In genomic region chr16:56370185-56370584, GRCh38 we compare ENCODE assay signal across 21 cellular contexts. TPM values are rescaled to one million over a fixed set of nuclear protein-coding genes. Genes with fewer than 3 reads are reported as not detected.
DNase-seq lines count a peak whose midpoint lies in the region; ATAC-seq, FAIRE-seq and TF ChIP-seq lines count a peak whose summit lies in the region.
"Had no signal": no experiment of that assay in that cellular context is flagged by ENCODE, and none has a peak within 500 bp of the region (broad histone marks: within the 10 kb centered on the region; RNA-seq: fewer than 3 reads in every experiment).

No MANE protein-coding gene starts in this region.

- H3K9ac ChIP-seq in liver (ENCODE audit: low read depth in 1 of 2, low read length in 2 of 2) (no peak overlapping the region), HepG2 (ENCODE audit: insufficient read depth, low read depth, low read length) (no peak overlapping the region)

- H3K27ac ChIP-seq in liver (ENCODE audit: low read depth in 1 of 2, low read length in 2 of 2) (peak overlapping the region; percentile 69 to 79), HepG2 (ENCODE audit: extremely low read length, insufficient read depth, low read length) (no peak overlapping the region)

- intact Hi-C loops in HepG2 (cut with micrococcal nuclease; ENCODE audit: unreplicated experiment), result loop anchor here (2.0 kb wide), 1 partner anchor 13 kb away; no protein-coding TSS in a partner anchor
- intact Hi-C loops in natural killer cell (cut with micrococcal nuclease), result no loop called here

- H3K27me3 Mint-ChIP-seq in endothelial cell (ENCODE audit: unreplicated experiment) (peaks cover 4% of the 10 kb centered on the region), mesothelial cell of epicardium (ENCODE audit: low read depth) (no peaks in the 10 kb centered on the region), natural killer cell (ENCODE audit: low read depth in 2 of 2) (no peaks in the 10 kb centered on the region)
- H3K27me3 Mint-ChIP-seq: activated naive CD8-positive, alpha-beta T cell treated with anti-CD3 and anti-CD28 coated beads for 36 hours; T-helper 17 cell had no signal

- H3K27ac Mint-ChIP-seq in endothelial cell (ENCODE audit: unreplicated experiment) (peak overlapping the region; percentile 5), mesothelial cell of epicardium (peak overlapping the region; percentile 41), natural killer cell (no peak overlapping the region)
- H3K27ac Mint-ChIP-seq in stimulated activated effector memory CD8-positive, alpha-beta T cell treated with anti-CD3 and anti-CD28 coated beads, Interleukin-12 subunit alpha, Interleukin-12 subunit beta, amount 100 ng/mL, for 72 hours, result no peak overlapping the region
- H3K27ac Mint-ChIP-seq: activated CD8-positive, alpha-beta T cell treated with anti-CD3 and anti-CD28 coated beads, Interleukin-2, amount 10 ng/mL, durations not matched to agents 7 days and 5 days; activated naive CD8-positive, alpha-beta T cell treated with anti-CD3 and anti-CD28 coated beads for 36 hours had no signal

- H3K4me3 ChIP-seq in liver (ENCODE audit: low read depth in 1 of 3, low read length in 3 of 3) (no peak overlapping the region), HepG2 (replicated peaks in 1 of 3; ENCODE audit: insufficient read depth in 1 of 3, low read depth in 2 of 3, low read length in 3 of 3) (no peak overlapping the region), MG63 (no peak overlapping the region)
- H3K4me3 ChIP-seq: gastroesophageal sphincter had no signal

- TF ChIP-seq POLR2A in HepG2 (IDR thresholded peaks at IDR 0.05; ENCODE audit: insufficient read depth in 1 of 2, low read depth in 2 of 2, low read length in 2 of 2), result no peak

- no peaks in the 10 kb centered on the region for H3K9me3 Mint-ChIP-seq in endothelial cell (ENCODE audit: unreplicated experiment)
- H3K9me3 Mint-ChIP-seq in mesothelial cell of epicardium, result no peaks in the 10 kb centered on the region
- H3K9me3 Mint-ChIP-seq in natural killer cell, result no peaks in the 10 kb centered on the region
- no peaks in the 10 kb centered on the region for H3K9me3 Mint-ChIP-seq in stimulated activated effector memory CD8-positive, alpha-beta T cell treated with anti-CD3 and anti-CD28 coated beads, Interleukin-12 subunit alpha, Interleukin-12 subunit beta, amount 100 ng/mL, for 72 hours
- H3K9me3 Mint-ChIP-seq: activated naive CD8-positive, alpha-beta T cell treated with anti-CD3 and anti-CD28 coated beads for 36 hours had no signal

- FAIRE-seq in HepG2 (lab: Jason Lieb, UNC), result no peak

- H3K4me1 ChIP-seq in liver (ENCODE audit: control insufficient read depth in 4 of 4, insufficient read depth in 4 of 4, low read length in 3 of 4) (peaks cover 9 to 45% (median 25%) of the 10 kb centered on the region in 4 donors), HepG2 (ENCODE audit: insufficient read depth, low read length) (peaks cover 11% of the 10 kb centered on the region)

- H3K79me2 ChIP-seq in HepG2 (ENCODE audit: insufficient read depth, low read length), result no peaks in the 10 kb centered on the region

- TF ChIP-seq CTCF in liver (IDR thresholded peaks at IDR 0.05; ENCODE audit: low read depth, low read length, missing input control) (no peak), HepG2 (CRISPR knock-in tag; IDR thresholded peaks at IDR 0.05) (no peak), endothelial cell (IDR thresholded peaks at IDR 0.05; ENCODE audit: unreplicated experiment) (no peak), mesothelial cell of epicardium (IDR thresholded peaks at IDR 0.05; ENCODE audit: unreplicated experiment) (no peak), natural killer cell (IDR thresholded peaks at IDR 0.05) (no peak)

- no TSS peak for BruUV-seq in HepG2 (replicated peaks; lab: Mats Ljungman, UMichigan)

- H3K36me3 ChIP-seq in liver (ENCODE audit: control insufficient read depth in 4 of 4, insufficient read depth in 3 of 4, low read depth in 1 of 4, low read length in 3 of 4) (peaks cover 8 to 13% (median 11%) of the 10 kb centered on the region in 4 donors), HepG2 (replicated peaks in 1 of 2; ENCODE audit: control insufficient read depth in 1 of 2, insufficient read depth in 2 of 2, low read length in 2 of 2) (peaks cover 24 to 45% of the 10 kb centered on the region in 2 experiments), MG63 (peaks cover 83% of the 10 kb centered on the region)

- H4K20me1 ChIP-seq in HepG2 (ENCODE audit: insufficient read depth, low read length), result no peaks in the 10 kb centered on the region

- POLR2A ChIA-PET in HepG2 (lab: Yijun Ruan, JAX), result interaction anchor here (1.1 kb wide), 1 partner anchor 81 kb away, joined by 4 read pairs; the partner anchor contains the start of genes NUDT21 and OGFOD1

- H3K4me1 Mint-ChIP-seq in endothelial cell (ENCODE audit: unreplicated experiment) (peaks cover 3% of the 10 kb centered on the region), mesothelial cell of epicardium (peaks cover 18% of the 10 kb centered on the region), natural killer cell (peaks cover 6 to 12% of the 10 kb centered on the region in 2 donors)
- H3K4me1 Mint-ChIP-seq in stimulated activated effector memory CD8-positive, alpha-beta T cell treated with anti-CD3 and anti-CD28 coated beads, Interleukin-12 subunit alpha, Interleukin-12 subunit beta, amount 100 ng/mL, for 72 hours, result peaks cover 9% of the 10 kb centered on the region

- H3K4me3 Mint-ChIP-seq in endothelial cell (ENCODE audit: unreplicated experiment), result no peak overlapping the region
- H3K4me3 Mint-ChIP-seq in mesothelial cell of epicardium, result no peak overlapping the region
- H3K4me3 Mint-ChIP-seq in natural killer cell, result no peak overlapping the region
- H3K4me3 Mint-ChIP-seq in stimulated activated effector memory CD8-positive, alpha-beta T cell treated with anti-CD3 and anti-CD28 coated beads, Interleukin-12 subunit alpha, Interleukin-12 subunit beta, amount 100 ng/mL, for 72 hours, result no peak overlapping the region
- H3K4me3 Mint-ChIP-seq: activated CD8-positive, alpha-beta T cell treated with anti-CD3 and anti-CD28 coated beads, Interleukin-2, amount 10 ng/mL, durations not matched to agents 7 days and 5 days; activated naive CD8-positive, alpha-beta T cell treated with anti-CD3 and anti-CD28 coated beads for 36 hours; T-helper 17 cell had no signal

- no peak for DNase-seq in HepG2 (ENCODE audit: low spot score)
- no peak for DNase-seq in endothelial cell (ENCODE audit: low spot score)
- no peak for DNase-seq in mesothelial cell of epicardium (ENCODE audit: low spot score in 2 of 2, unreplicated experiment in 2 of 2)
- DNase-seq in MG63, result no peak
- no peak for DNase-seq in NCI-H2107 (lab: John Stamatoyannopoulos, UW)
- no peak for DNase-seq in natural killer cell
- DNase-seq in stimulated activated effector memory CD8-positive, alpha-beta T cell treated with anti-CD3 and anti-CD28 coated beads, Interleukin-12 subunit alpha, Interleukin-12 subunit beta, amount 100 ng/mL, for 72 hours (ENCODE audit: low spot score in 2 of 2), result no peak
- DNase-seq: activated CD8-positive, alpha-beta T cell treated with anti-CD3 and anti-CD28 coated beads, Interleukin-2, amount 10 ng/mL, durations not matched to agents 7 days and 5 days; activated naive CD8-positive, alpha-beta T cell treated with anti-CD3 and anti-CD28 coated beads for 36 hours; activated T-cell treated with anti-CD3 and anti-CD28 coated beads, Interleukin-2, amount 50 U/mL, for 48 hours; caudate nucleus; effector CD4-positive, alpha-beta T cell; mammary epithelial cell; NCI-H1694; NCI-H226; retina; SHP77 treated with DMSO at 0.1 percent for 48 hours; stimulated activated naive CD4-positive, alpha-beta T cell treated with Interleukin-2 at 50 U/mL for 16 hours; T-helper 17 cell had no signal

- CTCF ChIA-PET in HepG2 (lab: Yijun Ruan, JAX; ENCODE audit: low intra/inter-chr PET ratio, low total read pairs), result no interaction called here

- TF ChIP-seq EP300 in HepG2 (IDR thresholded peaks at IDR 0.05; ENCODE audit: low read depth in 2 of 2, low read length in 2 of 2) (no peak), HepG2 (CRISPR knock-in tag; IDR thresholded peaks at IDR 0.05; ENCODE audit: borderline replicate concordance) (no peak)

- H3K9me3 ChIP-seq in liver (ENCODE audit: control insufficient read depth in 4 of 4, low read length in 3 of 4) (no peaks in the 10 kb centered on the region), HepG2 (ENCODE audit: low read length) (no peaks in the 10 kb centered on the region), MG63 (no peaks in the 10 kb centered on the region)
- H3K9me3 ChIP-seq: gastroesophageal sphincter had no signal

- H3K36me3 Mint-ChIP-seq in endothelial cell (ENCODE audit: low read depth, unreplicated experiment) (peaks cover 28% of the 10 kb centered on the region), mesothelial cell of epicardium (peaks cover 29% of the 10 kb centered on the region), natural killer cell (no peaks in the 10 kb centered on the region)
- peaks cover 51% of the 10 kb centered on the region for H3K36me3 Mint-ChIP-seq in stimulated activated effector memory CD8-positive, alpha-beta T cell treated with anti-CD3 and anti-CD28 coated beads, Interleukin-12 subunit alpha, Interleukin-12 subunit beta, amount 100 ng/mL, for 72 hours

- no peaks in the 10 kb centered on the region for H3K27me3 ChIP-seq in liver (ENCODE audit: control insufficient read depth in 4 of 4, insufficient read depth in 4 of 4, low read length in 3 of 4)
- H3K27me3 ChIP-seq in HepG2 (ENCODE audit: control insufficient read depth in 1 of 2, insufficient read depth in 2 of 2, low read length in 2 of 2), result no peaks in the 10 kb centered on the region
- H3K27me3 ChIP-seq in MG63, result no peaks in the 10 kb centered on the region
- H3K27me3 ChIP-seq: gastroesophageal sphincter had no signal

- no peak overlapping the region for H3K4me2 ChIP-seq in HepG2 (ENCODE audit: low read depth, low read length)

- WGBS in liver, result 90% methylated on average over 1 of the region's 1 CpG
- 95% methylated on average over 1 of the region's 1 CpG for WGBS in HepG2 (ENCODE audit: low lambda C conversion rate)

- H2AFZ ChIP-seq in HepG2 (ENCODE audit: low read length), result no peak overlapping the region

- no peak for TF ChIP-seq RAD21 in liver (IDR thresholded peaks at IDR 0.05)
- TF ChIP-seq RAD21 in HepG2 (CRISPR knock-in tag; IDR thresholded peaks at IDR 0.05), result no peak

- in situ Hi-C loops in HepG2 (cut with HindIII; ENCODE audit: extremely low pct_ligation_motif_present, low pct_unique_long_range_greater_than_20kb), result no loop called here

- ATAC-seq in HepG2, result no peak
- ATAC-seq in natural killer cell, result no peak
- no peak for ATAC-seq in stimulated activated effector memory CD8-positive, alpha-beta T cell treated with anti-CD3 and anti-CD28 coated beads, Interleukin-12 subunit alpha, Interleukin-12 subunit beta, amount 100 ng/mL, for 72 hours
- ATAC-seq: activated CD8-positive, alpha-beta T cell treated with anti-CD3 and anti-CD28 coated beads, Interleukin-2, amount 10 ng/mL, durations not matched to agents 7 days and 5 days; gastroesophageal sphincter; T-helper 17 cell had no signal

RNA-seq across cellular contexts. Expression of gene AMFR, which starts 55.2 kb away (rescaled TPM):
- total RNA-seq in liver, result 100 to 1,000 TPM; 128 to 309 TPM
- polyA plus RNA-seq in liver, result 10 to 100 TPM; 43.3 to 69.1 TPM
- total RNA-seq in HepG2 (2016; rRNA removed; fragmentation: Illumina TruSeq; extraction: Trizol), result 80.0 and 108 TPM in 2 replicates
- 55.3 and 57.1 TPM in 2 replicates for total RNA-seq in HepG2 (2016; cell fraction: cytosol; rRNA removed; fragmentation: Illumina TruSeq; extraction: Trizol; ENCODE audit: low read depth)
- 75.8 and 107 TPM in 2 replicates for total RNA-seq in HepG2 (2016; cell fraction: insoluble cytoplasmic fraction; rRNA removed; fragmentation: Illumina TruSeq; extraction: Trizol)
- total RNA-seq in HepG2 (2016; cell fraction: membrane; rRNA removed; fragmentation: Illumina TruSeq; extraction: Trizol), result 115 and 121 TPM in 2 replicates
- total RNA-seq in HepG2 (2016; cell fraction: nucleus; rRNA removed; fragmentation: Illumina TruSeq; extraction: Trizol), result 88.4 and 97.8 TPM in 2 replicates
- polyA plus RNA-seq in HepG2 (2011; rRNA removed), result 52.9 and 65.3 TPM in 2 replicates
- 73.6 and 88.0 TPM in 2 replicates for polyA plus RNA-seq in HepG2 (2011; cell fraction: cytosol; rRNA removed)
- 63.5 and 69.1 TPM in 2 replicates for polyA plus RNA-seq in HepG2 (2011; cell fraction: nucleus; rRNA removed)
- 68.8 and 77.0 TPM in 2 replicates for polyA plus RNA-seq in HepG2 (2012)
- 27.7 and 29.0 TPM in 2 replicates for polyA plus RNA-seq in HepG2 (2016; cell fraction: cytosol; fragmentation: Illumina TruSeq; extraction: Trizol; ENCODE audit: low read depth)
- 47.4 and 56.2 TPM in 2 replicates for polyA plus RNA-seq in HepG2 (2016; cell fraction: insoluble cytoplasmic fraction; fragmentation: Illumina TruSeq; extraction: Trizol; ENCODE audit: low read depth)
- 56.5 and 62.9 TPM in 2 replicates for polyA plus RNA-seq in HepG2 (2016; cell fraction: membrane; fragmentation: Illumina TruSeq; extraction: Trizol; ENCODE audit: low read depth)
- polyA plus RNA-seq in HepG2 (2016; cell fraction: nucleus; fragmentation: Illumina TruSeq; extraction: Trizol; ENCODE audit: insufficient read depth, low read depth), result 75.6 and 79.3 TPM in 2 replicates
- 174 and 688 TPM in 2 replicates for polyA minus RNA-seq in HepG2 (2011; rRNA and poly(A)+ RNA removed; ENCODE audit: low replicate concordance)
- 186 and 219 TPM in 2 replicates for polyA minus RNA-seq in HepG2 (2011; cell fraction: cytosol; rRNA and poly(A)+ RNA removed)
- 164 and 181 TPM in 2 replicates for polyA minus RNA-seq in HepG2 (2011; cell fraction: nucleus; rRNA and poly(A)+ RNA removed)
- total RNA-seq in endothelial cell (ENCODE audit: unreplicated experiment), result 90.7 TPM
- total RNA-seq in mesothelial cell of epicardium, result 54.6 to 60.0 TPM (median 58.1 TPM) in 3 replicates
- 296 and 395 TPM in 2 replicates for total RNA-seq in MG63 (2014; rRNA removed; shearing (Covaris generic); ENCODE audit: low replicate concordance)
- total RNA-seq in natural killer cell, result 10 to 100 TPM; 58.4 to 87.1 (median 71.7) TPM

Comparison
In these comparisons a context has a peak if more than half of its experiments do, and no peak if none do; other contexts are left out.
1. H3K27ac Mint-ChIP-seq: peak in endothelial cell (single experiment) and mesothelial cell of epicardium (single experiment); none in natural killer cell (0 of 2) and stimulated activated effector memory CD8-positive, alpha-beta T cell treated with anti-CD3 and anti-CD28 coated beads, Interleukin-12 subunit alpha, Interleukin-12 subunit beta, amount 100 ng/mL, for 72 hours (single experiment).